In genomic region chr15:40032125-40032839, GRCh38 we compare ENCODE assay signal across 18 cellular contexts. TPM values are rescaled to one million over a fixed set of nuclear protein-coding genes. Genes with fewer than 3 reads are reported as not detected.
DNase-seq lines count a peak whose midpoint lies in the region; ATAC-seq and TF ChIP-seq lines count a peak whose summit lies in the region.
"Had no signal": no experiment of that assay in that cellular context is flagged by ENCODE, and none has a peak within 500 bp of the region (broad histone marks: within the 10 kb centered on the region; RNA-seq: fewer than 3 reads in every experiment).

No MANE protein-coding gene starts in this region.

- H3K4me1 Mint-ChIP-seq in stimulated activated naive CD8-positive, alpha-beta T cell treated with anti-CD3 and anti-CD28 coated beads, Interleukin-15, amount 100 ng/mL, for 72 hours, result peaks cover 27% of the 10 kb centered on the region
- H3K4me1 Mint-ChIP-seq in osteocyte (ENCODE audit: unreplicated experiment), result peaks cover 6% of the 10 kb centered on the region

- no peak for DNase-seq in stimulated activated naive CD8-positive, alpha-beta T cell treated with anti-CD3 and anti-CD28 coated beads, Interleukin-15, amount 100 ng/mL, for 72 hours
- DNase-seq in stimulated activated naive CD8-positive, alpha-beta T cell treated with anti-CD3 and anti-CD28 coated beads, Interleukin-15, Interleukin-2, amounts not matched to agents 100 U/mL and 50 U/mL, for 24 hours, result no peak
- DNase-seq in foreskin melanocyte (peak; percentile 52), osteocyte (ENCODE audit: extremely low spot score, unreplicated experiment) (peak; percentile 11), vagina (ENCODE audit: extremely low spot score in 2 of 2) (no peak)
- DNase-seq: CD4-positive, CD25-positive, alpha-beta regulatory T cell; DMS79; glutamatergic neuron; naive thymus-derived CD8-positive, alpha-beta T cell; NCI-H1436 treated with DMSO at 0.1 percent for 48 hours; NCI-H345; upper lobe of right lung had no signal

- no peak for TF ChIP-seq POLR2A in vagina (IDR thresholded peaks at IDR 0.05)
- TF ChIP-seq POLR2A in GM18505 (IDR thresholded peaks at IDR 0.05; ENCODE audit: borderline replicate concordance, extremely low read depth, insufficient read depth, insufficient read length), result no peak

- H3K4me3 ChIP-seq in vagina, result no peak overlapping the region
- H3K4me3 ChIP-seq: lung, upper lobe of right lung had no signal

- H3K36me3 ChIP-seq in vagina, result peaks cover 0 to 74% of the 10 kb centered on the region in 2 donors

- no peak for TF ChIP-seq CTCF in osteocyte (IDR thresholded peaks at IDR 0.05)
- no peak for TF ChIP-seq CTCF in vagina (IDR thresholded peaks at IDR 0.05)

- no peaks in the 10 kb centered on the region for H3K9me3 Mint-ChIP-seq in stimulated activated naive CD8-positive, alpha-beta T cell treated with anti-CD3 and anti-CD28 coated beads, Interleukin-15, amount 100 ng/mL, for 72 hours
- no peaks in the 10 kb centered on the region for H3K9me3 Mint-ChIP-seq in osteocyte (ENCODE audit: unreplicated experiment)
- H3K9me3 Mint-ChIP-seq: CD4-positive, CD25-positive, alpha-beta regulatory T cell; naive thymus-derived CD8-positive, alpha-beta T cell had no signal

- peaks cover 15% of the 10 kb centered on the region for H3K4me1 ChIP-seq in vagina
- H3K4me1 ChIP-seq: parathyroid adenoma, upper lobe of right lung had no signal

- intact Hi-C loops in vagina (cut with DNase I), result no loop called here

- peak overlapping the region; percentile 65 to 69 for H3K27ac Mint-ChIP-seq in stimulated activated naive CD8-positive, alpha-beta T cell treated with anti-CD3 and anti-CD28 coated beads, Interleukin-15, amount 100 ng/mL, for 72 hours
- H3K27ac Mint-ChIP-seq in osteocyte (ENCODE audit: unreplicated experiment), result no peak overlapping the region
- H3K27ac Mint-ChIP-seq: activated naive CD8-positive, alpha-beta T cell had no signal

- H3K27me3 Mint-ChIP-seq in stimulated activated naive CD8-positive, alpha-beta T cell treated with anti-CD3 and anti-CD28 coated beads, Interleukin-15, amount 100 ng/mL, for 72 hours, result no peaks in the 10 kb centered on the region
- no peaks in the 10 kb centered on the region for H3K27me3 Mint-ChIP-seq in osteocyte (ENCODE audit: unreplicated experiment)
- H3K27me3 Mint-ChIP-seq: activated naive CD8-positive, alpha-beta T cell; CD4-positive, CD25-positive, alpha-beta regulatory T cell; naive thymus-derived CD8-positive, alpha-beta T cell had no signal

- H3K36me3 Mint-ChIP-seq in osteocyte (ENCODE audit: unreplicated experiment), result peaks cover 45% of the 10 kb centered on the region

- H3K27ac ChIP-seq in vagina, result peak overlapping the region; percentile 6
- H3K27ac ChIP-seq: parathyroid adenoma, upper lobe of right lung had no signal

- ATAC-seq in stimulated activated naive CD8-positive, alpha-beta T cell treated with anti-CD3 and anti-CD28 coated beads, Interleukin-15, amount 100 ng/mL, for 72 hours, result no peak
- ATAC-seq in stimulated activated naive CD8-positive, alpha-beta T cell treated with anti-CD3 and anti-CD28 coated beads, Interleukin-15, Interleukin-2, amounts not matched to agents 100 U/mL and 50 U/mL, for 24 hours, result no peak
- ATAC-seq in HG02642 (IDR thresholded peaks at IDR 0.05; ENCODE audit: poor library complexity, unreplicated experiment) (no peak), HG02763 (IDR thresholded peaks at IDR 0.05; ENCODE audit: unreplicated experiment) (no peak), GM18505 (IDR thresholded peaks at IDR 0.05; ENCODE audit: unreplicated experiment) (no peak)
- ATAC-seq: naive thymus-derived CD8-positive, alpha-beta T cell; upper lobe of right lung had no signal

- no peaks in the 10 kb centered on the region for H3K9me3 ChIP-seq in vagina
- H3K9me3 ChIP-seq: upper lobe of right lung had no signal

- no peak overlapping the region for H3K4me3 Mint-ChIP-seq in stimulated activated naive CD8-positive, alpha-beta T cell treated with anti-CD3 and anti-CD28 coated beads, Interleukin-15, amount 100 ng/mL, for 72 hours
- H3K4me3 Mint-ChIP-seq in osteocyte (ENCODE audit: unreplicated experiment), result no peak overlapping the region
- H3K4me3 Mint-ChIP-seq: activated naive CD8-positive, alpha-beta T cell; naive thymus-derived CD8-positive, alpha-beta T cell had no signal

- H3K27me3 ChIP-seq in vagina, result no peaks in the 10 kb centered on the region
- H3K27me3 ChIP-seq: upper lobe of right lung had no signal

RNA-seq across cellular contexts. Expression of gene SRP14, which starts 6.7 kb away (rescaled TPM):
- total RNA-seq in osteocyte (181 and 196 TPM in 2 replicates), vagina (409 TPM)

Comparison
In these comparisons a context has a peak if more than half of its experiments do, and no peak if none do; other contexts are left out.
1. DNase-seq: peak in foreskin melanocyte (single experiment) and osteocyte (single experiment); none in stimulated activated naive CD8-positive, alpha-beta T cell treated with anti-CD3 and anti-CD28 coated beads, Interleukin-15, amount 100 ng/mL, for 72 hours (0 of 2), stimulated activated naive CD8-positive, alpha-beta T cell treated with anti-CD3 and anti-CD28 coated beads, Interleukin-15, Interleukin-2, amounts not matched to agents 100 U/mL and 50 U/mL, for 24 hours (single experiment) and vagina (0 of 2).